ENCODE assay signal across 7 cellular contexts in the genomic region with DNA sequence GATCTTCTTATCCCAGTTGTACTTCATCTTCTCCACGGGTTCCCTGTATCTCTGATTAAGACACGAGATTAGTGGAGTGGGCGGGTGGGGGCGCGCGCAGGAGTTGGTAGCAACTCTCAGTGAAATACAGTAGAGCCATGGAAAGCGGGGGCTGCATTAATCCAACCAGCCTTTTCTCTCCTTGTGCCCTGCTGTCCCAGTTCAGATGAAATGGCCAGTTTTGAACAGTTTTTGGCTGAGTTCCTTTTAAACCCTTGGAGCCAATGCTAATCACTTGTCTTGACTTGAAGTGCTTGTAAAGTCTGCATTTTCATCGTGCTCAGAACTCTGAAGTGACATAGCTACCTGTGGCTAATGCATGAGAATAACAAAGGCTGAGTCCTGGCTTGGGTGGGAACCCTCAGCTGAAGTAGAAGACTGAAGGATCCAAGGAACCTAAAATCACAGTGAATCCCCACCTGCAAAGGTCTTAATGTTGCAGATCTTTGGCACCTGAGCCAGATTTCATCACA. TPM values are rescaled to one million over a fixed set of nuclear protein-coding genes. Genes with fewer than 3 reads are reported as not detected.
DNase-seq lines count a peak whose midpoint lies in the region; ATAC-seq and TF ChIP-seq lines count a peak whose summit lies in the region.

No MANE protein-coding gene starts in this region.

- peak overlapping the region; percentile 98 for H3K4me3 ChIP-seq in GM12865 (ENCODE audit: low read depth, low read length)
- H3K4me3 ChIP-seq in thyroid gland (replicated peaks in 1 of 3) = peak overlapping the region; percentile 37 to 85 (median 72)

- peaks cover 46 to 57% of the 10 kb centered on the region in 2 donors for H3K4me1 ChIP-seq in thyroid gland

- H3K4me3 Mint-ChIP-seq in central memory CD8-positive, alpha-beta T cell = peak overlapping the region; percentile 95
- peak overlapping the region; percentile 99 for H3K4me3 Mint-ChIP-seq in mesothelial cell of epicardium

- TF ChIP-seq CTCF in GM12865 (IDR thresholded peaks at IDR 0.05; ENCODE audit: insufficient read depth, low read depth, low read length, missing control alignments) (no peak), mesothelial cell of epicardium (IDR thresholded peaks at IDR 0.05; ENCODE audit: unreplicated experiment) (no peak), thyroid gland (IDR thresholded peaks at IDR 0.05) (no peak)

- 4% methylated on average over 8 of the region's 8 CpGs for WGBS in thyroid gland, 2 donors

- peaks cover 44% of the 10 kb centered on the region for H3K4me1 Mint-ChIP-seq in central memory CD8-positive, alpha-beta T cell
- peaks cover 52% of the 10 kb centered on the region for H3K4me1 Mint-ChIP-seq in mesothelial cell of epicardium

- no peaks in the 10 kb centered on the region for H3K9me3 Mint-ChIP-seq in central memory CD8-positive, alpha-beta T cell
- H3K9me3 Mint-ChIP-seq in mesothelial cell of epicardium = no peaks in the 10 kb centered on the region

- no peaks in the 10 kb centered on the region for H3K27me3 ChIP-seq in thyroid gland

- H3K27ac Mint-ChIP-seq in central memory CD8-positive, alpha-beta T cell (ENCODE audit: low read depth) = peak overlapping the region; percentile 71
- peak overlapping the region; percentile 99 for H3K27ac Mint-ChIP-seq in mesothelial cell of epicardium

- no peak for TF ChIP-seq POLR2A in thyroid gland (IDR thresholded peaks at IDR 0.05)

- intact Hi-C loops in thyroid gland (cut with DNase I) = no loop called here

- H3K36me3 ChIP-seq in thyroid gland = no peaks in the 10 kb centered on the region

- no peaks in the 10 kb centered on the region for H3K27me3 Mint-ChIP-seq in central memory CD8-positive, alpha-beta T cell
- H3K27me3 Mint-ChIP-seq in mesothelial cell of epicardium (ENCODE audit: low read depth) = no peaks in the 10 kb centered on the region

- peak; percentile 1 for ATAC-seq in central memory CD8-positive, alpha-beta T cell (replicated peaks; ENCODE audit: extremely low read depth, poor library complexity, severe bottlenecking)

- in situ Hi-C loops in ACHN (cut with HindIII; ENCODE audit: low pct_ligation_motif_present, low pct_unique_long_range_greater_than_20kb, low sequenced_read_pairs) = no loop called here

- peak overlapping the region; percentile 87 to 97 (median 95) for H3K27ac ChIP-seq in thyroid gland

- H3K9me3 ChIP-seq in thyroid gland = no peaks in the 10 kb centered on the region

- DNase-seq in GM12865 (ENCODE audit: low read depth) (no peak), NCI-H69 (lab: John Stamatoyannopoulos, UW) (peak; percentile 78), mesothelial cell of epicardium (ENCODE audit: low spot score in 2 of 2, unreplicated experiment in 2 of 2) (peak in 1 of 2 experiments; percentile 27), thyroid gland (peak; percentile 37 to 59), ACHN (no peak)
- no peak for DNase-seq in central memory CD8-positive, alpha-beta T cell (ENCODE audit: low spot score in 2 of 2)
- no peak for DNase-seq in activated effector memory CD4-positive, alpha-beta T cell treated with anti-CD3 and anti-CD28 coated beads, Interleukin-2, amount 50 U/mL, for 16 hours

- peaks cover 15% of the 10 kb centered on the region for H3K36me3 Mint-ChIP-seq in central memory CD8-positive, alpha-beta T cell (ENCODE audit: insufficient read depth)
- H3K36me3 Mint-ChIP-seq in mesothelial cell of epicardium = no peaks in the 10 kb centered on the region

RNA-seq across cellular contexts. Expression of gene TMEM123, which starts 0.8 kb away (rescaled TPM):
- total RNA-seq in mesothelial cell of epicardium (131 to 144 TPM (median 137 TPM) in 3 replicates), thyroid gland (100 to 1,000 TPM; 282 to 506 (median 336) TPM)

Comparison
In these comparisons a context has a peak if more than half of its experiments do, and no peak if none do; other contexts are left out.
1. DNase-seq: peak in NCI-H69 (single experiment) and thyroid gland (2 of 2); none in GM12865 (single experiment), central memory CD8-positive, alpha-beta T cell (0 of 2), ACHN (single experiment) and activated effector memory CD4-positive, alpha-beta T cell treated with anti-CD3 and anti-CD28 coated beads, Interleukin-2, amount 50 U/mL, for 16 hours (single experiment).